17 cellular contexts compared by ENCODE assay signal in the genomic region with DNA sequence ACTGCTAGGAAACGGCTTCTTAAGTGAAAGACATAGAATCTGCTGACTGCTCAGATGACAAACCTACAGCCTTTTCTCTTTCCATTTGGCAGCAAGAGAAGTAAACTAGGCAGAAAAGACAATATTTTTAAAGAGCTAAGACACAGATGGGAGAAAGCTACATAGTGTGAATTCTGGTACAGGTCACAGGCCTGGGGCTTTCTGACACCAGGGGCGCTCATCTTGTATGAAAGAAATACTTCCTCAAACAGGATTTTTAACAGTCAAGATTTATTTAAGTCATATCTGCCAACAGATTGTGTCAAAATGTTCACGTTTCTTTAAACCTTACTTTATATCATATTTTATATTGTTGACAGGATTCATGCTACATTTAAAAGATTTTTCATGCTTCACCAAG.
DNase-seq lines count a peak whose midpoint lies in the region; ATAC-seq, FAIRE-seq and TF ChIP-seq lines count a peak whose summit lies in the region.
"Had no signal": no experiment of that assay in that cellular context is flagged by ENCODE, and none has a peak within 500 bp of the region (broad histone marks: within the 10 kb centered on the region; RNA-seq: fewer than 3 reads in every experiment).

No MANE protein-coding gene starts in this region.

- DNase-seq in AG10803 (ENCODE audit: low read depth) (no peak), GM19239 (ENCODE audit: insufficient read length, low spot score) (no peak), mammary epithelial cell (no peak), foreskin keratinocyte (no peak), kidney (no peak)
- DNase-seq: activated T-cell treated with anti-CD3 and anti-CD28 coated beads, Interleukin-2, amount 50 U/mL, for 72 hours; central memory CD4-positive, alpha-beta T cell; DMS79; left colon; NCI-H226; stimulated activated naive CD8-positive, alpha-beta T cell treated with anti-CD3 and anti-CD28 coated beads, Interleukin-15, amount 100 ng/mL, for 72 hours had no signal

- H3K27ac ChIP-seq in gastroesophageal sphincter, result peak overlapping the region; percentile 15 to 66 (median 36)
- no peak overlapping the region for H3K27ac ChIP-seq in mammary epithelial cell (ENCODE audit: insufficient read depth, low read depth, low read length)
- H3K27ac ChIP-seq in foreskin keratinocyte, result no peak overlapping the region
- no peak overlapping the region for H3K27ac ChIP-seq in kidney (ENCODE audit: low read depth in 2 of 2, low read length in 2 of 2)
- H3K27ac ChIP-seq: parathyroid adenoma, VCaP had no signal

- H3F3A ChIP-seq in Loucy (ENCODE audit: low read depth), result no peaks in the 10 kb centered on the region

- no peaks in the 10 kb centered on the region for H3K36me3 ChIP-seq in Loucy (ENCODE audit: insufficient read depth, low read length)
- peaks cover 0 to 2% of the 10 kb centered on the region in 2 donors for H3K36me3 ChIP-seq in gastroesophageal sphincter
- H3K36me3 ChIP-seq in mammary epithelial cell (ENCODE audit: insufficient read depth, low read length), result peaks cover 1% of the 10 kb centered on the region
- H3K36me3 ChIP-seq in kidney (ENCODE audit: control insufficient read depth in 1 of 2, insufficient read depth in 2 of 2, low read length in 2 of 2), result no peaks in the 10 kb centered on the region

- CTCF ChIA-PET in mammary epithelial cell (lab: Charles Lee; ENCODE audit: low non-redundant PET), result no interaction called here

- intact Hi-C loops in mammary epithelial cell (cut with micrococcal nuclease) (no loop called here), kidney (cut with DNase I) (no loop called here)

- H3K4me3 ChIP-seq in AG10803 (ENCODE audit: low read length) (no peak overlapping the region), Loucy (ENCODE audit: low read length, poor library complexity, severe bottlenecking) (no peak overlapping the region), gastroesophageal sphincter (no peak overlapping the region), mammary epithelial cell (replicated peaks in 1 of 3; ENCODE audit: insufficient read depth in 1 of 3, low read depth in 2 of 3, low read length in 3 of 3) (no peak overlapping the region), kidney (ENCODE audit: low read length in 2 of 2) (no peak overlapping the region)

- 0 out of 2 replicates have a peak, but pooled peaks have one; percentile 15 for TF ChIP-seq CTCF in AG10803 (conservative IDR thresholded peaks at IDR 0.05; ENCODE audit: low read length)
- peak; percentile 33 for TF ChIP-seq CTCF in Loucy (conservative IDR thresholded peaks at IDR 0.05; ENCODE audit: low read length)
- TF ChIP-seq CTCF in gastroesophageal sphincter (IDR thresholded peaks at IDR 0.05), result no peak
- TF ChIP-seq CTCF in mammary epithelial cell (conservative IDR thresholded peaks at IDR 0.05 in 1 of 2, IDR thresholded peaks at IDR 0.05 in 1 of 2; ENCODE audit: extremely low read depth in 1 of 2, insufficient read depth in 1 of 2, low read depth in 1 of 2, low read length in 2 of 2), result no peak
- TF ChIP-seq CTCF in foreskin keratinocyte (conservative IDR thresholded peaks at IDR 0.05), result no peak
- no peak for TF ChIP-seq CTCF in kidney (IDR thresholded peaks at IDR 0.05; ENCODE audit: borderline replicate concordance, extremely low read depth, insufficient read depth)

- FAIRE-seq in GM19239 (lab: Jason Lieb, UNC) (peak; percentile 87), kidney (lab: Jason Lieb, UNC) (no peak)
- FAIRE-seq: H1 had no signal

- H3K9me3 ChIP-seq in Loucy (ENCODE audit: insufficient read depth, low read depth, low read length), result no peaks in the 10 kb centered on the region
- no peaks in the 10 kb centered on the region for H3K9me3 ChIP-seq in gastroesophageal sphincter
- H3K9me3 ChIP-seq in mammary epithelial cell (replicated peaks; ENCODE audit: insufficient read depth, low read length), result no peaks in the 10 kb centered on the region
- H3K9me3 ChIP-seq in kidney (ENCODE audit: control insufficient read depth in 1 of 2, low read length in 2 of 2), result no peaks in the 10 kb centered on the region

- H3K27me3 ChIP-seq in Loucy (ENCODE audit: insufficient read depth, low read length, poor library complexity, severe bottlenecking), result no peaks in the 10 kb centered on the region
- no peaks in the 10 kb centered on the region for H3K27me3 ChIP-seq in gastroesophageal sphincter
- no peaks in the 10 kb centered on the region for H3K27me3 ChIP-seq in mammary epithelial cell (ENCODE audit: insufficient read depth, low read length)
- no peaks in the 10 kb centered on the region for H3K27me3 ChIP-seq in foreskin keratinocyte

- H4K20me1 ChIP-seq in Loucy (ENCODE audit: insufficient read depth, low read length, poor library complexity, severe bottlenecking), result no peaks in the 10 kb centered on the region
- H4K20me1 ChIP-seq in mammary epithelial cell (ENCODE audit: insufficient read depth, low read length), result no peaks in the 10 kb centered on the region

- TF ChIP-seq EP300 in gastroesophageal sphincter (IDR thresholded peaks at IDR 0.05), result no peak

- BruUV-seq in mammary epithelial cell (replicated peaks; lab: Mats Ljungman, UMichigan), result no TSS peak

- H3K4me1 ChIP-seq in Loucy (ENCODE audit: insufficient read depth, low read length, poor library complexity, severe bottlenecking), result peaks cover 5% of the 10 kb centered on the region
- peaks cover 0 to 40% (median 3%) of the 10 kb centered on the region in 3 donors for H3K4me1 ChIP-seq in gastroesophageal sphincter
- no peaks in the 10 kb centered on the region for H3K4me1 ChIP-seq in mammary epithelial cell (ENCODE audit: insufficient read depth, low read length)
- no peaks in the 10 kb centered on the region for H3K4me1 ChIP-seq in foreskin keratinocyte
- no peaks in the 10 kb centered on the region for H3K4me1 ChIP-seq in kidney (ENCODE audit: control insufficient read depth in 1 of 2, insufficient read depth in 1 of 2, low read depth in 1 of 2, low read length in 2 of 2)
- H3K4me1 ChIP-seq: parathyroid adenoma had no signal

- no peak for TF ChIP-seq POLR2A in gastroesophageal sphincter (IDR thresholded peaks at IDR 0.05)

- H3K9me2 ChIP-seq in Loucy (replicated peaks; ENCODE audit: low read depth, low read length), result no peaks in the 10 kb centered on the region

- WGBS in gastroesophageal sphincter (ENCODE audit: low coverage in 1 of 2), 2 donors, result 42 to 50% methylated on average over 3 of the region's 3 CpGs
- WGBS in mammary epithelial cell (ENCODE audit: low coverage, missing lambda C conversion rate), result 100% methylated on average over 3 of the region's 3 CpGs

- H3K79me2 ChIP-seq in Loucy (ENCODE audit: insufficient read depth, low read length) (no peaks in the 10 kb centered on the region), mammary epithelial cell (ENCODE audit: insufficient read depth, low read length) (no peaks in the 10 kb centered on the region)
- H3K79me2 ChIP-seq: parathyroid adenoma had no signal

- in situ Hi-C loops in mammary epithelial cell (cut with MboI; ENCODE audit: low sequenced_read_pairs in 2 of 2), result no loop called here

- ATAC-seq in gastroesophageal sphincter (no peak), foreskin keratinocyte (no peak)
- no peak for ATAC-seq in activated CD4-positive, CD25-positive, alpha-beta regulatory T cell treated with anti-CD3 and anti-CD28 coated beads, Interleukin-2, amount 50 U/mL, for 24 hours
- ATAC-seq: activated T-cell treated with anti-CD3 and anti-CD28 coated beads, Interleukin-2, amount 50 U/mL, for 72 hours; left colon; stimulated activated naive CD8-positive, alpha-beta T cell treated with anti-CD3 and anti-CD28 coated beads, Interleukin-15, amount 100 ng/mL, for 72 hours had no signal

- H3K9ac ChIP-seq in Loucy (ENCODE audit: low read depth, low read length, poor library complexity, severe bottlenecking) (no peak overlapping the region), mammary epithelial cell (ENCODE audit: insufficient read depth, low read length) (no peak overlapping the region), kidney (ENCODE audit: low read length in 2 of 2) (no peak overlapping the region)
- H3K9ac ChIP-seq: parathyroid adenoma had no signal

- dilution Hi-C loops in mammary epithelial cell (cut with HindIII; ENCODE audit: low sequenced_read_pairs), result no loop called here

- no peak overlapping the region for H3K4me2 ChIP-seq in Loucy (ENCODE audit: low read depth, low read length, poor library complexity, severe bottlenecking)
- H3K4me2 ChIP-seq in mammary epithelial cell (ENCODE audit: insufficient read depth, low read depth, low read length), result no peak overlapping the region

- H2AFZ ChIP-seq in Loucy (ENCODE audit: low read length) (no peak overlapping the region), mammary epithelial cell (ENCODE audit: low read depth, low read length) (no peak overlapping the region)
- H2AFZ ChIP-seq: parathyroid adenoma had no signal

Comparison
In these comparisons a context has a peak if more than half of its experiments do, and no peak if none do; other contexts are left out.
1. CTCF ChIP-seq: peak in AG10803 (single experiment) and Loucy (single experiment); none in gastroesophageal sphincter (0 of 4), mammary epithelial cell (0 of 2), foreskin keratinocyte (single experiment) and kidney (single experiment).
2. H3K27ac ChIP-seq: peak in gastroesophageal sphincter (4 of 4); none in mammary epithelial cell (single experiment), foreskin keratinocyte (single experiment) and kidney (0 of 2).